11 cellular contexts compared by ENCODE assay signal in genomic region chr15:60077581-60078359, GRCh38.
DNase-seq lines count a peak whose midpoint lies in the region; ATAC-seq and TF ChIP-seq lines count a peak whose summit lies in the region.
"Had no signal": no experiment of that assay in that cellular context is flagged by ENCODE, and none has a peak within 500 bp of the region (broad histone marks: within the 10 kb centered on the region; RNA-seq: fewer than 3 reads in every experiment).

No MANE protein-coding gene starts in this region.

- peaks cover 0 to 3% (median 0%) of the 10 kb centered on the region in 7 donors for H3K9me3 Mint-ChIP-seq in CD4-positive, CD25-positive, alpha-beta regulatory T cell
- no peaks in the 10 kb centered on the region for H3K9me3 Mint-ChIP-seq in activated CD8-positive, alpha-beta memory T cell treated with anti-CD3 and anti-CD28 coated beads, Interleukin-2, amount 10 ng/mL, durations not matched to agents 7 days and 5 days (ENCODE audit: low read depth)
- H3K9me3 Mint-ChIP-seq in MCF 10A (ENCODE audit: unreplicated experiment) (no peaks in the 10 kb centered on the region), progenitor cell of endocrine pancreas (ENCODE audit: low read depth) (no peaks in the 10 kb centered on the region)

- intact Hi-C loops in MCF 10A (cut with micrococcal nuclease) = loop anchor here (10.0 kb wide), 1 partner anchor 73 kb away; the partner anchor contains the start of gene FOXB1

- no peaks in the 10 kb centered on the region for H3K9me3 ChIP-seq in CD4-positive, CD25-positive, alpha-beta regulatory T cell (ENCODE audit: control insufficient read depth in 2 of 2, low read length in 2 of 2)
- no peaks in the 10 kb centered on the region for H3K9me3 ChIP-seq in HUES64 (ENCODE audit: insufficient read depth, low read depth, low read length)

- 55% methylated on average over 10 of the region's 11 CpGs for WGBS in HUES64

- DNase-seq in CD4-positive, CD25-positive, alpha-beta regulatory T cell = peak in 1 of 3 donors; percentile 5
- DNase-seq in activated CD8-positive, alpha-beta memory T cell treated with anti-CD3 and anti-CD28 coated beads, Interleukin-2, amount 10 ng/mL, durations not matched to agents 7 days and 5 days = peak; percentile 46
- DNase-seq in midbrain (lab: John Stamatoyannopoulos, UW) = peak; percentile 3
- DNase-seq in globus pallidus (ENCODE audit: low spot score) = no peak
- DNase-seq in MCF 10A (ENCODE audit: unreplicated experiment) = no peak
- no peak for DNase-seq in progenitor cell of endocrine pancreas (ENCODE audit: low spot score, unreplicated experiment)
- DNase-seq in DMS79 treated with DMSO at 0.1 percent for 48 hours (lab: John Stamatoyannopoulos, UW) = no peak
- DNase-seq: NCI-H1092 treated with DMSO at 0.1 percent for 48 hours had no signal

- no peak overlapping the region for H3K9ac ChIP-seq in HUES64 (ENCODE audit: low read depth, low read length)

- H3K4me1 ChIP-seq in CD4-positive, CD25-positive, alpha-beta regulatory T cell (ENCODE audit: control insufficient read depth, insufficient read depth, low read length, poor library complexity, severe bottlenecking) = peaks cover 3% of the 10 kb centered on the region
- peaks cover 51% of the 10 kb centered on the region for H3K4me1 ChIP-seq in HUES64 (ENCODE audit: insufficient read depth, low read length)

- H3K27me3 Mint-ChIP-seq in CD4-positive, CD25-positive, alpha-beta regulatory T cell = peaks cover 22% of the 10 kb centered on the region
- H3K27me3 Mint-ChIP-seq in activated CD8-positive, alpha-beta memory T cell treated with anti-CD3 and anti-CD28 coated beads, Interleukin-2, amount 10 ng/mL, durations not matched to agents 7 days and 5 days = peaks cover 2% of the 10 kb centered on the region
- H3K27me3 Mint-ChIP-seq in MCF 10A (ENCODE audit: insufficient read depth, unreplicated experiment) (no peaks in the 10 kb centered on the region), progenitor cell of endocrine pancreas (peaks cover 11% of the 10 kb centered on the region)

- H3K4me3 ChIP-seq in CD4-positive, CD25-positive, alpha-beta regulatory T cell (ENCODE audit: low read depth, low read length) = no peak overlapping the region
- H3K4me3 ChIP-seq in HUES64 (ENCODE audit: low read length) = no peak overlapping the region
- H3K4me3 ChIP-seq: skin epidermis had no signal

- ATAC-seq in CD4-positive, CD25-positive, alpha-beta regulatory T cell (ENCODE audit: low read depth in 2 of 2) = no peak
- peak; percentile 53 for ATAC-seq in activated CD8-positive, alpha-beta memory T cell treated with anti-CD3 and anti-CD28 coated beads, Interleukin-2, amount 10 ng/mL, durations not matched to agents 7 days and 5 days

- H3K27ac Mint-ChIP-seq in CD4-positive, CD25-positive, alpha-beta regulatory T cell = peak overlapping the region in 2 of 3 donors; percentile 10 to 12
- H3K27ac Mint-ChIP-seq in activated CD8-positive, alpha-beta memory T cell treated with anti-CD3 and anti-CD28 coated beads, Interleukin-2, amount 10 ng/mL, durations not matched to agents 7 days and 5 days = peak overlapping the region; percentile 34
- no peak overlapping the region for H3K27ac Mint-ChIP-seq in MCF 10A (ENCODE audit: low read depth, unreplicated experiment)
- H3K27ac Mint-ChIP-seq in progenitor cell of endocrine pancreas = no peak overlapping the region
- H3K27ac Mint-ChIP-seq: B cell had no signal

- H3K4me1 Mint-ChIP-seq in CD4-positive, CD25-positive, alpha-beta regulatory T cell = peaks cover 5 to 16% (median 8%) of the 10 kb centered on the region in 4 donors
- peaks cover 52% of the 10 kb centered on the region for H3K4me1 Mint-ChIP-seq in activated CD8-positive, alpha-beta memory T cell treated with anti-CD3 and anti-CD28 coated beads, Interleukin-2, amount 10 ng/mL, durations not matched to agents 7 days and 5 days
- H3K4me1 Mint-ChIP-seq in MCF 10A (ENCODE audit: insufficient read depth, unreplicated experiment) = peaks cover 9% of the 10 kb centered on the region
- peaks cover 30% of the 10 kb centered on the region for H3K4me1 Mint-ChIP-seq in progenitor cell of endocrine pancreas (ENCODE audit: low read depth)
- H3K4me1 Mint-ChIP-seq: B cell had no signal

- POLR2A ChIA-PET in MCF 10A (lab: Yijun Ruan, JAX) = interaction anchor here (1.5 kb wide), 1 partner anchor 11 kb away, joined by 8 read pairs; no protein-coding TSS in a partner anchor

- no TSS peak for BruUV-seq in MCF 10A (replicated peaks; lab: Mats Ljungman, UMichigan)

- no peak overlapping the region for H3K27ac ChIP-seq in CD4-positive, CD25-positive, alpha-beta regulatory T cell (ENCODE audit: insufficient read depth, low read length, poor library complexity, severe bottlenecking)
- peak overlapping the region; percentile 32 for H3K27ac ChIP-seq in HUES64 (ENCODE audit: low read depth, low read length)
- H3K27ac ChIP-seq: skin epidermis had no signal

- no peaks in the 10 kb centered on the region for H3K36me3 ChIP-seq in CD4-positive, CD25-positive, alpha-beta regulatory T cell (ENCODE audit: control insufficient read depth, insufficient read depth, low read length)
- no peaks in the 10 kb centered on the region for H3K36me3 ChIP-seq in HUES64 (ENCODE audit: insufficient read depth, low read length)

- H3K36me3 Mint-ChIP-seq in CD4-positive, CD25-positive, alpha-beta regulatory T cell = no peaks in the 10 kb centered on the region
- peaks cover 4% of the 10 kb centered on the region for H3K36me3 Mint-ChIP-seq in activated CD8-positive, alpha-beta memory T cell treated with anti-CD3 and anti-CD28 coated beads, Interleukin-2, amount 10 ng/mL, durations not matched to agents 7 days and 5 days
- H3K36me3 Mint-ChIP-seq in MCF 10A (ENCODE audit: insufficient read depth, unreplicated experiment) = no peaks in the 10 kb centered on the region
- no peaks in the 10 kb centered on the region for H3K36me3 Mint-ChIP-seq in progenitor cell of endocrine pancreas (ENCODE audit: insufficient read depth)

- CTCF ChIA-PET in activated CD8-positive, alpha-beta memory T cell treated with anti-CD3 and anti-CD28 coated beads, Interleukin-2, amount 10 ng/mL, durations not matched to agents 7 days and 5 days (lab: Charles Lee) = interaction anchor here (2.3 kb wide), 1 partner anchor 160 kb away, joined by 6 read pairs; no protein-coding TSS in a partner anchor
- CTCF ChIA-PET in MCF 10A (lab: Yijun Ruan, JAX) = interaction anchor here (0.6 kb wide), 1 partner anchor 11 kb away, joined by 3 read pairs; no protein-coding TSS in a partner anchor

- H3K27me3 ChIP-seq in CD4-positive, CD25-positive, alpha-beta regulatory T cell (ENCODE audit: control insufficient read depth, insufficient read depth, low read length) = no peaks in the 10 kb centered on the region
- no peaks in the 10 kb centered on the region for H3K27me3 ChIP-seq in HUES64 (ENCODE audit: insufficient read depth, low read length)

- H3K4me3 Mint-ChIP-seq in CD4-positive, CD25-positive, alpha-beta regulatory T cell = no peak overlapping the region
- H3K4me3 Mint-ChIP-seq in activated CD8-positive, alpha-beta memory T cell treated with anti-CD3 and anti-CD28 coated beads, Interleukin-2, amount 10 ng/mL, durations not matched to agents 7 days and 5 days = no peak overlapping the region
- no peak overlapping the region for H3K4me3 Mint-ChIP-seq in MCF 10A (ENCODE audit: unreplicated experiment)
- no peak overlapping the region for H3K4me3 Mint-ChIP-seq in progenitor cell of endocrine pancreas (ENCODE audit: low read depth)
- H3K4me3 Mint-ChIP-seq: B cell had no signal

- TF ChIP-seq CTCF in MCF 10A (IDR thresholded peaks at IDR 0.05; ENCODE audit: unreplicated experiment) = no peak
- no peak for TF ChIP-seq CTCF in progenitor cell of endocrine pancreas (IDR thresholded peaks at IDR 0.05; ENCODE audit: unreplicated experiment)

Comparison
In these comparisons a context has a peak if more than half of its experiments do, and no peak if none do; other contexts are left out.
1. DNase-seq: peak in activated CD8-positive, alpha-beta memory T cell treated with anti-CD3 and anti-CD28 coated beads, Interleukin-2, amount 10 ng/mL, durations not matched to agents 7 days and 5 days (single experiment) and midbrain (single experiment); none in globus pallidus (single experiment), MCF 10A (single experiment), progenitor cell of endocrine pancreas (single experiment) and DMS79 treated with DMSO at 0.1 percent for 48 hours (single experiment).
2. H3K27ac Mint-ChIP-seq: peak in CD4-positive, CD25-positive, alpha-beta regulatory T cell (2 of 3) and activated CD8-positive, alpha-beta memory T cell treated with anti-CD3 and anti-CD28 coated beads, Interleukin-2, amount 10 ng/mL, durations not matched to agents 7 days and 5 days (single experiment); none in MCF 10A (single experiment) and progenitor cell of endocrine pancreas (single experiment).